8 cellular contexts compared by ENCODE assay signal in genomic region chr10:70540089-70540788, GRCh38.
DNase-seq lines count a peak whose midpoint lies in the region; ATAC-seq and TF ChIP-seq lines count a peak whose summit lies in the region.

No MANE protein-coding gene starts in this region.

- H3K4me1 ChIP-seq in breast epithelium (no peaks in the 10 kb centered on the region), heart left ventricle (no peaks in the 10 kb centered on the region)

- no peaks in the 10 kb centered on the region for H3K9me3 Mint-ChIP-seq in MCF 10A (ENCODE audit: unreplicated experiment)
- no peaks in the 10 kb centered on the region for H3K9me3 Mint-ChIP-seq in stimulated activated effector memory CD8-positive, alpha-beta T cell treated with anti-CD3 and anti-CD28 coated beads, Interleukin-12 subunit alpha, Interleukin-12 subunit beta, amount 100 ng/mL, for 72 hours
- H3K9me3 Mint-ChIP-seq in effector memory CD8-positive, alpha-beta T cell, result no peaks in the 10 kb centered on the region

- H3K9me3 ChIP-seq in breast epithelium (no peaks in the 10 kb centered on the region), heart left ventricle (no peaks in the 10 kb centered on the region)

- H3K27ac ChIP-seq in breast epithelium (no peak overlapping the region), heart left ventricle (no peak overlapping the region)

- CTCF ChIA-PET in MCF 10A (lab: Yijun Ruan, JAX), result interaction anchor here (0.6 to 10.3 kb wide), 6 partner anchors 9 to 331 kb away, joined by 3 to 98 read pairs (median 4); no protein-coding TSS in a partner anchor

- no peaks in the 10 kb centered on the region for H3K36me3 Mint-ChIP-seq in MCF 10A (ENCODE audit: insufficient read depth, unreplicated experiment)
- no peaks in the 10 kb centered on the region for H3K36me3 Mint-ChIP-seq in stimulated activated effector memory CD8-positive, alpha-beta T cell treated with anti-CD3 and anti-CD28 coated beads, Interleukin-12 subunit alpha, Interleukin-12 subunit beta, amount 100 ng/mL, for 72 hours
- no peaks in the 10 kb centered on the region for H3K36me3 Mint-ChIP-seq in effector memory CD8-positive, alpha-beta T cell (ENCODE audit: insufficient read depth)

- WGBS in heart left ventricle, 4 donors, result 68 to 81% (median 74%) methylated on average over 12 to 17 of the region's 17 CpGs

- BruUV-seq in MCF 10A (replicated peaks; lab: Mats Ljungman, UMichigan), result no TSS peak

- no peak overlapping the region for H3K27ac Mint-ChIP-seq in MCF 10A (ENCODE audit: low read depth, unreplicated experiment)
- H3K27ac Mint-ChIP-seq in stimulated activated effector memory CD8-positive, alpha-beta T cell treated with anti-CD3 and anti-CD28 coated beads, Interleukin-12 subunit alpha, Interleukin-12 subunit beta, amount 100 ng/mL, for 72 hours, result no peak overlapping the region
- no peak overlapping the region for H3K27ac Mint-ChIP-seq in effector memory CD8-positive, alpha-beta T cell

- H3K4me3 ChIP-seq in breast epithelium (no peak overlapping the region), heart left ventricle (no peak overlapping the region)

- DNase-seq in MCF 10A (ENCODE audit: unreplicated experiment) (peak; percentile 43), breast epithelium (ENCODE audit: low spot score in 2 of 2) (no peak), heart left ventricle (peak in 2 of 5 donors; percentile 45 to 67), NCI-H69 (lab: John Stamatoyannopoulos, UW) (no peak)
- DNase-seq in activated CD4-positive, alpha-beta T cell treated with anti-CD3 and anti-CD28 coated beads, Interleukin-2, amount 50 U/mL, for 48 hours, result peak; percentile 26 to 36
- no peak for DNase-seq in stimulated activated effector memory CD8-positive, alpha-beta T cell treated with anti-CD3 and anti-CD28 coated beads, Interleukin-12 subunit alpha, Interleukin-12 subunit beta, amount 100 ng/mL, for 72 hours (ENCODE audit: low spot score in 2 of 2)
- DNase-seq in effector memory CD8-positive, alpha-beta T cell, result no peak

- intact Hi-C loops in MCF 10A (cut with micrococcal nuclease) (loop anchor here (1.0 to 5.0 kb wide), 2 partner anchors 79 to 153 kb away; no protein-coding TSS in a partner anchor), breast epithelium (cut with DNase I; ENCODE audit: low total_unique reads) (loop anchor here (5.0 kb wide), 1 partner anchor 652 kb away; no protein-coding TSS in a partner anchor), heart left ventricle (cut with DNase I) (loop anchor here in 7 of 10 donors (1.0 to 10.0 kb wide), 5 partner anchors 77 to 318 kb away; no protein-coding TSS in a partner anchor)

- H3K36me3 ChIP-seq in breast epithelium (no peaks in the 10 kb centered on the region), heart left ventricle (peaks cover 0 to 62% (median 20%) of the 10 kb centered on the region in 9 donors)

- no peak for TF ChIP-seq POLR2A in breast epithelium (IDR thresholded peaks at IDR 0.05)
- no peak for TF ChIP-seq POLR2A in heart left ventricle (IDR thresholded peaks at IDR 0.05)

- H3K27me3 Mint-ChIP-seq in MCF 10A (ENCODE audit: insufficient read depth, unreplicated experiment), result peaks cover 26% of the 10 kb centered on the region
- peaks cover 5 to 11% of the 10 kb centered on the region in 2 donors for H3K27me3 Mint-ChIP-seq in effector memory CD8-positive, alpha-beta T cell

- POLR2A ChIA-PET in MCF 10A (lab: Yijun Ruan, JAX), result no interaction called here

- H3K4me1 Mint-ChIP-seq in MCF 10A (ENCODE audit: insufficient read depth, unreplicated experiment), result no peaks in the 10 kb centered on the region
- H3K4me1 Mint-ChIP-seq in stimulated activated effector memory CD8-positive, alpha-beta T cell treated with anti-CD3 and anti-CD28 coated beads, Interleukin-12 subunit alpha, Interleukin-12 subunit beta, amount 100 ng/mL, for 72 hours, result no peaks in the 10 kb centered on the region
- no peaks in the 10 kb centered on the region for H3K4me1 Mint-ChIP-seq in effector memory CD8-positive, alpha-beta T cell (ENCODE audit: low read depth in 2 of 2)

- TF ChIP-seq CTCF in MCF 10A (IDR thresholded peaks at IDR 0.05; ENCODE audit: unreplicated experiment) (peak; percentile 75), breast epithelium (IDR thresholded peaks at IDR 0.05) (peak in 1 of 3 donors; percentile 32), heart left ventricle (IDR thresholded peaks at IDR 0.05) (peak; percentile 58 to 80 (median 68))

- H3K27me3 ChIP-seq in breast epithelium, result no peaks in the 10 kb centered on the region
- no peaks in the 10 kb centered on the region for H3K27me3 ChIP-seq in heart left ventricle

- ATAC-seq in heart left ventricle (peak in 3 of 4 donors; percentile 32 to 72 (median 53)), HG02678 (IDR thresholded peaks at IDR 0.05; ENCODE audit: unreplicated experiment) (no peak)
- ATAC-seq in stimulated activated effector memory CD8-positive, alpha-beta T cell treated with anti-CD3 and anti-CD28 coated beads, Interleukin-12 subunit alpha, Interleukin-12 subunit beta, amount 100 ng/mL, for 72 hours, result peak; percentile 33
- ATAC-seq in effector memory CD8-positive, alpha-beta T cell (replicated peaks), result no peak

- H3K4me3 Mint-ChIP-seq in MCF 10A (ENCODE audit: unreplicated experiment), result no peak overlapping the region
- H3K4me3 Mint-ChIP-seq in stimulated activated effector memory CD8-positive, alpha-beta T cell treated with anti-CD3 and anti-CD28 coated beads, Interleukin-12 subunit alpha, Interleukin-12 subunit beta, amount 100 ng/mL, for 72 hours, result no peak overlapping the region
- H3K4me3 Mint-ChIP-seq in effector memory CD8-positive, alpha-beta T cell, result no peak overlapping the region

Comparison
In these comparisons a context has a peak if more than half of its experiments do, and no peak if none do; other contexts are left out.
1. DNase-seq: peak in MCF 10A (single experiment) and activated CD4-positive, alpha-beta T cell treated with anti-CD3 and anti-CD28 coated beads, Interleukin-2, amount 50 U/mL, for 48 hours (2 of 2); none in breast epithelium (0 of 2), stimulated activated effector memory CD8-positive, alpha-beta T cell treated with anti-CD3 and anti-CD28 coated beads, Interleukin-12 subunit alpha, Interleukin-12 subunit beta, amount 100 ng/mL, for 72 hours (0 of 2), NCI-H69 (single experiment) and effector memory CD8-positive, alpha-beta T cell (0 of 3).
2. ATAC-seq: peak in heart left ventricle (3 of 4) and stimulated activated effector memory CD8-positive, alpha-beta T cell treated with anti-CD3 and anti-CD28 coated beads, Interleukin-12 subunit alpha, Interleukin-12 subunit beta, amount 100 ng/mL, for 72 hours (single experiment); none in effector memory CD8-positive, alpha-beta T cell (single experiment) and HG02678 (single experiment).